ENCODE assay signal across 7 cellular contexts in the genomic region with DNA sequence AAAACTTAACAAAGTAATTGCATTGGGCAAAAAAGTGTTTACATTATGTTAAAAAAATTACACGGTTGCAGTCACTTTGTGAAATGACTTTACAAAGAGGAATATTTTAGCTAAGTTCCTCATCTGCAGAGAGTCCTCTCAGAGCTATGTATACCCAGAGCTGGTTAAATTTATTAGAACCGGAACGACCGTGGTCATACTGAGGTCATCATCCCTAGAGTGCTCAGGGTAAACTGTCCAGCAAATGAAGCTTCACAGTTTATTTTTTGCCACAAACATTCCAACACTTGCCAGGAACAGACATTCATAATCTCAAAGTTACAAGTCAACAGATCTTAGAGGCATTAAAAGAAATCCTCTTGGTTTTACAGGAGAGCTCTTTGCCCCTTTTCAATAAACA. TPM values are rescaled to one million over a fixed set of nuclear protein-coding genes. Genes with fewer than 3 reads are reported as not detected.
DNase-seq lines count a peak whose midpoint lies in the region; ATAC-seq, FAIRE-seq and TF ChIP-seq lines count a peak whose summit lies in the region.

No MANE protein-coding gene starts in this region.

- peaks cover 9 to 19% of the 10 kb centered on the region in 2 experiments for H3K4me1 Mint-ChIP-seq in H9

- no peak overlapping the region for H3K9ac ChIP-seq in H9 (ENCODE audit: extremely low read depth, insufficient read length, low read length)
- H3K9ac ChIP-seq in fibroblast of lung (ENCODE audit: insufficient read depth, low read length) = no peak overlapping the region

- FAIRE-seq in frontal cortex (lab: Jason Lieb, UNC) = no peak

- intact Hi-C loops in Panc1 (cut with micrococcal nuclease; ENCODE audit: unreplicated experiment) = no loop called here

- CTCF ChIA-PET in Panc1 (lab: Charles Lee) = interaction anchor here (0.7 kb wide), 1 partner anchor 13 kb away, joined by 3 read pairs; no protein-coding TSS in a partner anchor

- H3K4me3 ChIP-seq in Panc1 (ENCODE audit: low read depth in 2 of 2, low read length in 2 of 2) (peak overlapping the region; percentile 66 to 87), fibroblast of lung (replicated peaks in 1 of 4; ENCODE audit: control extremely low read depth in 1 of 4, insufficient read depth in 1 of 4, low read depth in 3 of 4, low read length in 4 of 4) (peak overlapping the region in 2 of 4 experiments; percentile 43 to 53), skeletal muscle cell (ENCODE audit: low read depth, low read length) (peak overlapping the region; percentile 67)

- H4K20me1 ChIP-seq in H9 (ENCODE audit: control insufficient read depth, insufficient read depth, insufficient read length) = no peaks in the 10 kb centered on the region
- H4K20me1 ChIP-seq in fibroblast of lung (ENCODE audit: control insufficient read depth, extremely low read depth, insufficient read depth, low read length) = no peaks in the 10 kb centered on the region

- no peaks in the 10 kb centered on the region for H3K36me3 Mint-ChIP-seq in H9 (ENCODE audit: insufficient read depth in 1 of 3, low read depth in 3 of 3)

- ATAC-seq in Panc1 (no peak), GM18909 (IDR thresholded peaks at IDR 0.05; ENCODE audit: poor library complexity, unreplicated experiment) (no peak)

- H3K79me2 ChIP-seq in H9 (ENCODE audit: insufficient read depth, low read length) (no peaks in the 10 kb centered on the region), fibroblast of lung (ENCODE audit: control insufficient read depth, insufficient read depth, low read length) (no peaks in the 10 kb centered on the region)

- peaks cover 4% of the 10 kb centered on the region; the same call in 1 of the 2 replicates for H3K4me1 ChIP-seq in H9 (ENCODE audit: insufficient read depth, low read length)
- peaks cover 12% of the 10 kb centered on the region; the same call in 1 of the 2 replicates for H3K4me1 ChIP-seq in Panc1 (ENCODE audit: control insufficient read depth, insufficient read depth, low read length)
- H3K4me1 ChIP-seq in fibroblast of lung (ENCODE audit: control insufficient read depth, extremely low read depth, insufficient read depth, low read length) = peaks cover 6% of the 10 kb centered on the region

- no peak overlapping the region for H2AFZ ChIP-seq in H9 (ENCODE audit: low read length)
- H2AFZ ChIP-seq in fibroblast of lung (ENCODE audit: low read length) = no peak overlapping the region

- H4K91ac ChIP-seq in H9 (ENCODE audit: insufficient read length, low read depth, low read length) = no peak overlapping the region

- H3K9me3 ChIP-seq in H9 (ENCODE audit: control insufficient read depth, low read depth, low read length) (no peaks in the 10 kb centered on the region), Panc1 (ENCODE audit: control insufficient read depth, insufficient read depth, low read depth, low read length) (no peaks in the 10 kb centered on the region), fibroblast of lung (ENCODE audit: control insufficient read depth, insufficient read depth, low read depth, low read length) (no peaks in the 10 kb centered on the region)

- no peak overlapping the region for H4K8ac ChIP-seq in H9 (replicated peaks; ENCODE audit: insufficient read length, low read depth, low read length)

- H3T11ph ChIP-seq in H9 (ENCODE audit: low read length) = no peak overlapping the region

- peaks cover 50% of the 10 kb centered on the region for H3K27me3 Mint-ChIP-seq in H9 (ENCODE audit: low read depth)

- peaks cover 2% of the 10 kb centered on the region; the same call in 1 of the 2 replicates for H3K36me3 ChIP-seq in Panc1 (ENCODE audit: control insufficient read depth, insufficient read depth, low read length)
- H3K36me3 ChIP-seq in fibroblast of lung (ENCODE audit: control insufficient read depth, insufficient read depth, low read length) = no peaks in the 10 kb centered on the region

- H3K14ac ChIP-seq in H9 (ENCODE audit: insufficient read depth, low read length) = no peak overlapping the region

- H3K4me2 ChIP-seq in H9 (ENCODE audit: insufficient read depth, insufficient read length, low read length) (peak overlapping the region; percentile 42), fibroblast of lung (ENCODE audit: extremely low read depth, insufficient read depth, low read length) (peak overlapping the region; percentile 98)

- no peak overlapping the region for H2BK20ac ChIP-seq in H9 (ENCODE audit: low read depth, low read length, poor library complexity, severe bottlenecking)

- no peak overlapping the region for H2BK15ac ChIP-seq in H9 (ENCODE audit: low read depth, low read length)

- no peaks in the 10 kb centered on the region; the same call in 1 of the 2 replicates for H3K27me3 ChIP-seq in H9 (ENCODE audit: insufficient read depth, low read length)
- H3K27me3 ChIP-seq in Panc1 (ENCODE audit: control insufficient read depth, insufficient read depth, low read length) = no peaks in the 10 kb centered on the region
- H3K27me3 ChIP-seq in fibroblast of lung (ENCODE audit: control insufficient read depth, insufficient read depth, low read length) = no peaks in the 10 kb centered on the region

- H3K23me2 ChIP-seq in H9 (ENCODE audit: insufficient read length, low read depth, low read length, poor library complexity, severe bottlenecking) = peaks cover 10% of the 10 kb centered on the region

- H3K56ac ChIP-seq in H9 (ENCODE audit: insufficient read length, low read depth, low read length) = no peak overlapping the region

- POLR2A ChIA-PET in Panc1 (lab: Charles Lee) = interaction anchor here (0.6 kb wide), 4 partner anchors 148 to 1982 kb away, joined by 4 to 8 read pairs (median 6); no protein-coding TSS in a partner anchor

- H3K4me3 Mint-ChIP-seq in H9 = peak overlapping the region; percentile 78 to 86; a peak in 4 of 5 replicates

- no TSS peak for BruUV-seq in Panc1 (replicated peaks; lab: Mats Ljungman, UMichigan)

- H3K27ac ChIP-seq in H9 (ENCODE audit: insufficient read length, low read depth, low read length) (no peak overlapping the region), Panc1 (ENCODE audit: low read length) (no peak overlapping the region), fibroblast of lung (ENCODE audit: insufficient read depth, low read length) (no peak overlapping the region)

- TF ChIP-seq CTCF in H9 (conservative IDR thresholded peaks at IDR 0.05) = no peak
- no peak for TF ChIP-seq CTCF in Panc1 (IDR thresholded peaks at IDR 0.05)
- TF ChIP-seq CTCF in fibroblast of lung (conservative IDR thresholded peaks at IDR 0.05 in 1 of 2, IDR thresholded peaks at IDR 0.05 in 1 of 2; ENCODE audit: low read depth in 1 of 2, low read length in 2 of 2) = no peak

- DNase-seq in H9 (no peak), Panc1 (ENCODE audit: low read depth, low spot score) (no peak), fibroblast of lung (ENCODE audit: low read depth in 2 of 2) (peak in 1 of 2 donors; percentile 25), skeletal muscle cell (ENCODE audit: low read depth) (no peak), SW 1271 (lab: John Stamatoyannopoulos, UW) (no peak), frontal cortex (ENCODE audit: low spot score in 2 of 2) (no peak)

- no peak overlapping the region for H3K18ac ChIP-seq in H9 (ENCODE audit: insufficient read length, low read depth, low read length)

- no peaks in the 10 kb centered on the region for H3K79me1 ChIP-seq in H9 (ENCODE audit: insufficient read depth, low read depth, low read length, poor library complexity, severe bottlenecking)

- H2AK5ac ChIP-seq in H9 (ENCODE audit: insufficient read length, low read length) = no peak overlapping the region

- H2BK120ac ChIP-seq in H9 (ENCODE audit: low read depth, low read length, poor library complexity, severe bottlenecking) = no peak overlapping the region

- no peaks in the 10 kb centered on the region for H3K9me3 Mint-ChIP-seq in H9

- no CpG with 5 or more reads among the region's 4 CpGs for WGBS in H9 (ENCODE audit: extremely low coverage, insufficient read length, low lambda C conversion rate)

- no peak overlapping the region for H2BK12ac ChIP-seq in H9 (ENCODE audit: insufficient read length, low read depth, low read length)

- H3K27ac Mint-ChIP-seq in H9 = no peak overlapping the region

- H4K5ac ChIP-seq in H9 (ENCODE audit: insufficient read length, low read depth, low read length) = no peak overlapping the region

- no peak overlapping the region for H3K4ac ChIP-seq in H9 (ENCODE audit: low read depth, low read length)

- H3K23ac ChIP-seq in H9 (ENCODE audit: insufficient read length, low read depth, low read length) = no peak overlapping the region

- no peak overlapping the region for H2BK5ac ChIP-seq in H9 (ENCODE audit: insufficient read length, low read length)

- in situ Hi-C loops in Panc1 (cut with HindIII; ENCODE audit: low pct_unique_long_range_greater_than_20kb, low sequenced_read_pairs) = no loop called here

RNA-seq across cellular contexts. Expression of a gene that starts 0.9 kb away (rescaled TPM):
- total RNA-seq in H9 (2021) (0.37 TPM in 1 of 2 replicates, not detected in the other), Panc1 (2021; ENCODE audit: unreplicated experiment) (3.0 TPM), fibroblast of lung (0.17 and 0.26 TPM in 2 replicates), frontal cortex (1.2 TPM)
- 3.3 TPM for polyA plus RNA-seq in Panc1 (2012; ENCODE audit: insufficient read length)
- 0.26 and 0.50 TPM in 2 replicates for polyA plus RNA-seq in fibroblast of lung
- polyA plus RNA-seq in fibroblast of lung (2012) = 0.33 and 0.55 TPM in 2 replicates
- polyA minus RNA-seq in fibroblast of lung (ENCODE audit: low replicate concordance) = not detected in 2 replicates
